12 cellular contexts compared by ENCODE assay signal in the genomic region with DNA sequence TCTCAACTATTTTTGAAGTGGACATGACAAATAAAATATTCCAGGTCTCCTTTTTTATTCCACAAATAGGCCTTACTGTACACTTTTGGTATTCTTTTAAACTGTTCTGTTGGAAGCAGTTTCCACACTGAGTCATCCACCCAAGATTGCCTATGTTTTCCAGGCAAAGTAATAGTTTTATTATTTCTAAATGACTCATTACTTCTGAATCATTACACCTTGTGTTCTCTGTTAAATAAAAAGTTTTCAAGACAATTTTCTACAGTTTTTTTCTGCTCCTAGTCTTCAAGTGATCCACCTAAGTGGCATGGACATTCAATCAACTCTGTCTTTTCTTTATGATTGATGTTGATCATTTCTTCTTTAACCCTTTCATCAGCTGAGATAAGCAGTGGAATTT. TPM values are rescaled to one million over a fixed set of nuclear protein-coding genes. Genes with fewer than 3 reads are reported as not detected.
DNase-seq lines count a peak whose midpoint lies in the region; ATAC-seq and TF ChIP-seq lines count a peak whose summit lies in the region.
"Had no signal": no experiment of that assay in that cellular context is flagged by ENCODE, and none has a peak within 500 bp of the region (broad histone marks: within the 10 kb centered on the region; RNA-seq: fewer than 3 reads in every experiment).

No MANE protein-coding gene starts in this region.

- no peaks in the 10 kb centered on the region for H3K4me1 Mint-ChIP-seq in type B pancreatic cell (ENCODE audit: unreplicated experiment)

- no peak overlapping the region for H2AFZ ChIP-seq in ACC112 (ENCODE audit: low read length, unreplicated experiment)

- intact Hi-C loops in left colon (cut with DNase I, micrococcal nuclease): no loop called here

- H3K27me3 ChIP-seq in ACC112 (ENCODE audit: insufficient read depth, low read length): no peaks in the 10 kb centered on the region
- H3K27me3 ChIP-seq: BLaER1 treated with 17β-estradiol and CSF1 and Interleukin-3, amounts not matched to agents 10 nM and 100 nM; right lobe of liver had no signal

- DNase-seq in HS-5 (ENCODE audit: low read depth): peak; percentile 74
- peak; percentile 60 to 89 for DNase-seq in cardiac fibroblast (ENCODE audit: low read depth in 2 of 2)
- no peak for DNase-seq in left colon
- no peak for DNase-seq in OCI-M1 (lab: John Stamatoyannopoulos, UW)
- DNase-seq in type B pancreatic cell (ENCODE audit: extremely low spot score, unreplicated experiment): no peak
- DNase-seq in Kasumi-1 (lab: John Stamatoyannopoulos, UW): no peak
- DNase-seq: NCI-H748 treated with DMSO at 0.1 percent for 48 hours; right lobe of liver; stimulated activated CD8-positive, alpha-beta memory T cell treated with anti-CD3 and anti-CD28 coated beads, Interleukin-4, amount 100 ng/mL, for 48 hours had no signal

- no peak overlapping the region for H3K27ac Mint-ChIP-seq in type B pancreatic cell

- H3K27me3 Mint-ChIP-seq in type B pancreatic cell: no peaks in the 10 kb centered on the region

- H3K4me3 ChIP-seq in ACC112 (ENCODE audit: low read depth, low read length): no peak overlapping the region
- no peak overlapping the region for H3K4me3 ChIP-seq in cardiac fibroblast (replicated peaks in 1 of 2; ENCODE audit: low read depth in 2 of 2, low read length in 2 of 2)
- H3K4me3 ChIP-seq: BLaER1 treated with 17β-estradiol and CSF1 and Interleukin-3, amounts not matched to agents 10 nM and 100 nM; right lobe of liver had no signal

- peaks cover 40% of the 10 kb centered on the region for H3K4me1 ChIP-seq in ACC112 (ENCODE audit: control insufficient read depth, insufficient read depth, low read length, unreplicated experiment)
- H3K4me1 ChIP-seq: right lobe of liver had no signal

- peak overlapping the region; percentile 91 for H3K27ac ChIP-seq in ACC112 (ENCODE audit: low read depth, low read length)
- H3K27ac ChIP-seq: BLaER1 treated with 17β-estradiol and CSF1 and Interleukin-3, amounts not matched to agents 10 nM and 100 nM; right lobe of liver had no signal

- peak; percentile 63 for ATAC-seq in left colon
- ATAC-seq in GM19395 (IDR thresholded peaks at IDR 0.05; ENCODE audit: unreplicated experiment): no peak

- no peak overlapping the region for H3K4me3 Mint-ChIP-seq in type B pancreatic cell

- H3K79me2 ChIP-seq in ACC112 (ENCODE audit: control insufficient read depth, insufficient read depth, low read length, unreplicated experiment): peaks cover 28% of the 10 kb centered on the region

- H3K36me3 Mint-ChIP-seq in type B pancreatic cell: no peaks in the 10 kb centered on the region

- H3K9me3 Mint-ChIP-seq in type B pancreatic cell: no peaks in the 10 kb centered on the region

- peaks cover 8% of the 10 kb centered on the region; the same call in 1 of the 2 replicates for H3K36me3 ChIP-seq in ACC112 (ENCODE audit: insufficient read depth, low read length)
- H3K36me3 ChIP-seq: BLaER1 treated with 17β-estradiol and CSF1 and Interleukin-3, amounts not matched to agents 10 nM and 100 nM; right lobe of liver had no signal

- TF ChIP-seq CTCF in cardiac fibroblast (IDR thresholded peaks at IDR 0.05; ENCODE audit: low read depth, low read length) (no peak), type B pancreatic cell (conservative IDR thresholded peaks at IDR 0.05) (no peak)

RNA-seq across cellular contexts. Expression of gene PPP2R3A, which starts 26.5 kb away (rescaled TPM):
- total RNA-seq in left colon (10 to 100 TPM; 21.3 to 28.2 TPM), type B pancreatic cell (ENCODE audit: low replicate concordance) (8.6 and 16.5 TPM in 2 replicates)

Comparison
In these comparisons a context has a peak if more than half of its experiments do, and no peak if none do; other contexts are left out.
1. DNase-seq: peak in HS-5 (single experiment) and cardiac fibroblast (2 of 2); none in left colon (0 of 2), OCI-M1 (single experiment), type B pancreatic cell (single experiment) and Kasumi-1 (0 of 2).